In the genomic region with DNA sequence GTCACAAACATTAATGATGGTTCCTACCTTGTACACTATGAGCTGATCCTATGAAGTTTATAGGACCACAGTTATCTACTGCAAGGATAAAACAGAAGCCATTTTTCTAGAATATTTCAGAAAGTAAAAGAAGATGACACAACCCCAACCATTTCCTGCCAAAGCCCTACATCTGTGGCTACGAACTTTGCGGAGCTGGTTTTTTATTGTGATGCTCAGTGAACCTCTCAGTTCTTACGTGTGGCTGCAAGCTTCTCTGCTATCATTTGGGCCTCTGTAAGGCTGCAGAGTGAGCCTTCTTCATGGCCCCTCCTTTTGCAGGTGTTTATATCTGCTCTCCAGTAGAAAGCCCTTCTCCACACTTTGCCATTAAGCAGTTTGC, we compare ENCODE assay signal across 10 cellular contexts. TPM values are rescaled to one million over a fixed set of nuclear protein-coding genes. Genes with fewer than 3 reads are reported as not detected.
DNase-seq lines count a peak whose midpoint lies in the region; ATAC-seq and TF ChIP-seq lines count a peak whose summit lies in the region.
"Had no signal": no experiment of that assay in that cellular context is flagged by ENCODE, and none has a peak within 500 bp of the region (broad histone marks: within the 10 kb centered on the region; RNA-seq: fewer than 3 reads in every experiment).

No MANE protein-coding gene starts in this region.

- H3K36me3 Mint-ChIP-seq in endodermal cell (ENCODE audit: low read depth) = no peaks in the 10 kb centered on the region

- H3K27me3 Mint-ChIP-seq in endodermal cell (ENCODE audit: insufficient read depth) = peaks cover 48% of the 10 kb centered on the region

- H4K20me1 ChIP-seq in DOHH2 (ENCODE audit: control insufficient read depth, insufficient read depth, low read depth, low read length) (no peaks in the 10 kb centered on the region), SU-DHL-6 (ENCODE audit: low read depth, low read length) (no peaks in the 10 kb centered on the region), Karpas-422 (ENCODE audit: insufficient read depth, low read depth, low read length) (no peaks in the 10 kb centered on the region)

- peak overlapping the region; percentile 46 for H2AFZ ChIP-seq in SU-DHL-6 (ENCODE audit: low read depth, low read length, severe bottlenecking)
- H2AFZ ChIP-seq in Karpas-422 (ENCODE audit: low read length) = no peak overlapping the region

- no peak overlapping the region for H3K4me3 Mint-ChIP-seq in endodermal cell

- H3K9me3 ChIP-seq in DOHH2 (ENCODE audit: control insufficient read depth, insufficient read depth, low read length) (no peaks in the 10 kb centered on the region), SU-DHL-6 (ENCODE audit: insufficient read depth, low read length) (no peaks in the 10 kb centered on the region), endodermal cell (ENCODE audit: control insufficient read depth, low read length) (no peaks in the 10 kb centered on the region), Karpas-422 (ENCODE audit: low read length) (no peaks in the 10 kb centered on the region)

- H3K9me3 Mint-ChIP-seq in endodermal cell = no peaks in the 10 kb centered on the region

- no peak overlapping the region for H3K27ac Mint-ChIP-seq in endodermal cell

- H3K27ac ChIP-seq in DOHH2 (ENCODE audit: low read depth, low read length) (peak overlapping the region; percentile 97), SU-DHL-6 (ENCODE audit: low read depth, low read length) (peak overlapping the region; percentile 91), endodermal cell (ENCODE audit: low read depth, low read length) (no peak overlapping the region), Karpas-422 (ENCODE audit: low read length) (no peak overlapping the region)

- H3K9me2 ChIP-seq in DOHH2 (replicated peaks; ENCODE audit: control insufficient read depth, low read length) = no peaks in the 10 kb centered on the region
- H3K9me2 ChIP-seq in SU-DHL-6 (replicated peaks; ENCODE audit: insufficient read depth, low read length) = no peaks in the 10 kb centered on the region
- H3K9me2 ChIP-seq in Karpas-422 (replicated peaks; ENCODE audit: insufficient read depth, low read length) = no peaks in the 10 kb centered on the region

- no peaks in the 10 kb centered on the region for H3K79me2 ChIP-seq in DOHH2 (ENCODE audit: control insufficient read depth, low read length)
- no peaks in the 10 kb centered on the region for H3K79me2 ChIP-seq in SU-DHL-6 (ENCODE audit: insufficient read depth, low read length)
- no peaks in the 10 kb centered on the region for H3K79me2 ChIP-seq in Karpas-422 (ENCODE audit: low read length)

- peak overlapping the region; percentile 84 for H3K4me2 ChIP-seq in DOHH2 (ENCODE audit: low read length)
- peak overlapping the region; percentile 56 for H3K4me2 ChIP-seq in SU-DHL-6 (ENCODE audit: low read depth, low read length, poor library complexity, severe bottlenecking)
- no peak overlapping the region for H3K4me2 ChIP-seq in Karpas-422 (ENCODE audit: low read depth, low read length, poor library complexity, severe bottlenecking)

- TF ChIP-seq CTCF in DOHH2 (IDR thresholded peaks at IDR 0.05; ENCODE audit: low read depth, low read length, poor library complexity, severe bottlenecking) (no peak), SU-DHL-6 (IDR thresholded peaks at IDR 0.05; ENCODE audit: insufficient read depth, low read length, poor library complexity, severe bottlenecking) (no peak), endodermal cell (conservative IDR thresholded peaks at IDR 0.05) (no peak)

- H3K36me3 ChIP-seq in DOHH2 (ENCODE audit: control insufficient read depth, low read length) = no peaks in the 10 kb centered on the region
- H3K36me3 ChIP-seq in SU-DHL-6 (ENCODE audit: low read length) = no peaks in the 10 kb centered on the region
- no peaks in the 10 kb centered on the region for H3K36me3 ChIP-seq in endodermal cell (ENCODE audit: control insufficient read depth, insufficient read depth, low read length)
- H3K36me3 ChIP-seq in Karpas-422 (ENCODE audit: insufficient read depth, low read length) = no peaks in the 10 kb centered on the region

- H3K4me3 ChIP-seq in DOHH2 (ENCODE audit: low read length) = peak overlapping the region; percentile 65
- H3K4me3 ChIP-seq in SU-DHL-6 (ENCODE audit: insufficient read depth, low read length, poor library complexity, severe bottlenecking) = peak overlapping the region; percentile 25
- no peak overlapping the region for H3K4me3 ChIP-seq in endodermal cell (ENCODE audit: low read length)
- H3K4me3 ChIP-seq in Karpas-422 (ENCODE audit: low read length) = no peak overlapping the region
- H3K4me3 ChIP-seq: K562 had no signal

- H3F3A ChIP-seq in DOHH2 (ENCODE audit: control insufficient read depth, insufficient read depth) (peaks cover 28% of the 10 kb centered on the region), SU-DHL-6 (ENCODE audit: insufficient read depth) (peaks cover 19% of the 10 kb centered on the region)

- peak; percentile 8 for DNase-seq in endodermal cell
- DNase-seq in NCI-H1092 (lab: John Stamatoyannopoulos, UW) = no peak
- DNase-seq in COR-L47 (lab: John Stamatoyannopoulos, UW) = no peak
- DNase-seq in Karpas-422 = no peak

- peaks cover 95% of the 10 kb centered on the region for H3K4me1 ChIP-seq in DOHH2 (ENCODE audit: control insufficient read depth, low read length)
- H3K4me1 ChIP-seq in endodermal cell (ENCODE audit: control insufficient read depth, insufficient read depth, low read length) = no peaks in the 10 kb centered on the region
- peaks cover 13% of the 10 kb centered on the region for H3K4me1 ChIP-seq in Karpas-422 (ENCODE audit: low read length)

- no peaks in the 10 kb centered on the region for H3K27me3 ChIP-seq in DOHH2 (ENCODE audit: control insufficient read depth, low read length)
- no peaks in the 10 kb centered on the region for H3K27me3 ChIP-seq in SU-DHL-6 (ENCODE audit: low read length)
- peaks cover 30% of the 10 kb centered on the region for H3K27me3 ChIP-seq in endodermal cell (ENCODE audit: control insufficient read depth, insufficient read depth, low read length, poor library complexity, severe bottlenecking)
- H3K27me3 ChIP-seq in Karpas-422 (ENCODE audit: low read length) = no peaks in the 10 kb centered on the region

- peak; percentile 57 for ATAC-seq in GM21576 (IDR thresholded peaks at IDR 0.05; ENCODE audit: unreplicated experiment)
- ATAC-seq in HG02763 (IDR thresholded peaks at IDR 0.05; ENCODE audit: unreplicated experiment) = no peak
- ATAC-seq: K562 had no signal

- H3K4me1 Mint-ChIP-seq in endodermal cell = peaks cover 3% of the 10 kb centered on the region

- 90 to 92% methylated on average over 3 of the region's 3 CpGs for WGBS in endodermal cell (ENCODE audit: insufficient coverage in 1 of 2, insufficient read length in 1 of 2), 2 experiments

- H3K9ac ChIP-seq in SU-DHL-6 (ENCODE audit: low read length) (peak overlapping the region; percentile 44), endodermal cell (ENCODE audit: extremely low read depth, low read length, poor library complexity, severe bottlenecking) (no peak overlapping the region), Karpas-422 (ENCODE audit: low read length) (no peak overlapping the region)

RNA-seq across cellular contexts. Expression of a gene that starts 17.8 kb away (rescaled TPM):
- under 1 TPM in 1 of 2 donors, not detected in 1; 0.24 TPM for total RNA-seq in endodermal cell
- not detected for polyA plus RNA-seq in endodermal cell (2013, experiment 1 of 2)
- polyA plus RNA-seq in endodermal cell (2013, experiment 2 of 2) = not detected
- total RNA-seq in Karpas-422 (2014; rRNA removed; shearing (Covaris generic); ENCODE audit: low replicate concordance) = 16.2 and 16.5 TPM in 2 replicates
- total RNA-seq: glomerular endothelial cell had no signal
- polyA plus RNA-seq: K562 had no signal

Comparison
In these comparisons a context has a peak if more than half of its experiments do, and no peak if none do; other contexts are left out.
1. H3K27ac ChIP-seq: peak in DOHH2 (single experiment) and SU-DHL-6 (single experiment); none in endodermal cell (single experiment) and Karpas-422 (single experiment).
2. H3K4me3 ChIP-seq: peak in DOHH2 (single experiment) and SU-DHL-6 (single experiment); none in endodermal cell (single experiment) and Karpas-422 (single experiment).
3. RNA of a gene that starts 17.8 kb away (total RNA-seq): 16.2 to 16.5 TPM in Karpas-422; 0.24 TPM in endodermal cell; every median in the first group is over 10 times any median in the second.